ENCODE assay signal across 20 cellular contexts in the genomic region with DNA sequence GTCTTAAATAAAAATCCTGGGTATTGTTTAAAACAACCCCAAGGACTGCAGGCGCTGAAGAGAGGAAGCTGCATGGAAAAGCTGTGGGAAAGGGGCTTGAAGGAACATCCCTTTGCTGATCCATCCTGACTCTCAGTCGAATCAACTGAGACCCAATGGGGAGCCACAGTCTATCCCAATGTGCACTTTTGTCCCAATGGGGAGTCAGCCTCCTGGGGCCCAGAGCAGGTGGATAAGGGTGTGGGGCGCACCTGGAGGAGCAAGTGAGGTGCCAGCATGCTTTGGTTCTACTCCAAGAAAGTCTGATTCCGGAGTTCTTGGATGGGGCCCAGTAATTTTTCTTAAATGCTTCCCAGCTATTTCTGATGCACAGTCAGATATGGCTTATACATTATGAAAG.
"Had no signal": no experiment of that assay in that cellular context is flagged by ENCODE, and none has a peak within 500 bp of the region (broad histone marks: within the 10 kb centered on the region; RNA-seq: fewer than 3 reads in every experiment).

No MANE protein-coding gene starts in this region.

- H3K4me1 ChIP-seq: SJCRH30 had no signal

- H3K36me3 ChIP-seq: SJCRH30 had no signal

- H3K4me1 Mint-ChIP-seq: IgD-negative memory B cell had no signal

- H3K4me3 ChIP-seq: SJCRH30 had no signal

- H3K4me3 Mint-ChIP-seq: IgD-negative memory B cell had no signal

- H3K27me3 ChIP-seq: SJCRH30 had no signal

- H3K27ac ChIP-seq: RWPE1, SJCRH30 had no signal

- H3K27ac Mint-ChIP-seq: IgD-negative memory B cell had no signal

- DNase-seq: KBM-7, MV-4-11, NCI-H1048, NCI-H1105, NCI-H1417, NCI-H1436 treated with DMSO at 0.1 percent for 48 hours, NCI-H1694, NCI-H1930, NCI-H2081, NCI-H2107, NCI-H2227 treated with DMSO at 0.1 percent for 48 hours, NCI-H69, NCI-H774, PC-3, SHP77 treated with DMSO at 0.1 percent for 48 hours, SJCRH30 had no signal

- ATAC-seq: Panc1, PC-3, SK-N-SH treated with all-trans-retinoic acid at 6 μM for 48 hours had no signal
